9 cellular contexts compared by ENCODE assay signal in genomic region chr12:120102189-120103043, GRCh38. TPM values are rescaled to one million over a fixed set of nuclear protein-coding genes. Genes with fewer than 3 reads are reported as not detected.
A peak's percentile ranks its signal among the peaks of the same experiment; 100 is the strongest.
DNase-seq lines count a peak whose midpoint lies in the region; ATAC-seq and TF ChIP-seq lines count a peak whose summit lies in the region.
"Had no signal": no experiment of that assay in that cellular context is flagged by ENCODE, and none has a peak within 500 bp of the region (broad histone marks: within the 10 kb centered on the region; RNA-seq: fewer than 3 reads in every experiment).

No MANE protein-coding gene starts in this region.

- no peaks in the 10 kb centered on the region for H3K27me3 Mint-ChIP-seq in CD8-positive, alpha-beta T cell (ENCODE audit: low read depth)
- no peaks in the 10 kb centered on the region for H3K27me3 Mint-ChIP-seq in endodermal cell (ENCODE audit: insufficient read depth)
- H3K27me3 Mint-ChIP-seq: activated naive CD4-positive, alpha-beta T cell treated with anti-CD3 and anti-CD28 coated beads, Interleukin-2, amount 50 U/mL, for 24 hours had no signal

- no peak overlapping the region for H3K27ac ChIP-seq in CD8-positive, alpha-beta T cell (ENCODE audit: low read depth, low read length)
- peak overlapping the region; percentile 73; the same call in 1 of the 2 replicates for H3K27ac ChIP-seq in MM.1S (ENCODE audit: low read length)
- H3K27ac ChIP-seq in endodermal cell (ENCODE audit: low read depth, low read length): no peak overlapping the region
- peak overlapping the region; percentile 26 to 42 for H3K27ac ChIP-seq in prostate gland

- CTCF ChIA-PET in CD8-positive, alpha-beta T cell (lab: Charles Lee): no interaction called here

- TF ChIP-seq CTCF in CD8-positive, alpha-beta T cell (IDR thresholded peaks at IDR 0.05): no peak
- TF ChIP-seq CTCF in MM.1S (IDR thresholded peaks at IDR 0.05; ENCODE audit: low read length) (no peak), endodermal cell (conservative IDR thresholded peaks at IDR 0.05) (no peak), prostate gland (IDR thresholded peaks at IDR 0.05) (no peak)

- H3K9me2 ChIP-seq in MM.1S (replicated peaks; ENCODE audit: insufficient read depth, low read length): no peaks in the 10 kb centered on the region

- H3K9me3 Mint-ChIP-seq in CD8-positive, alpha-beta T cell: no peaks in the 10 kb centered on the region
- no peaks in the 10 kb centered on the region for H3K9me3 Mint-ChIP-seq in endodermal cell
- H3K9me3 Mint-ChIP-seq: activated naive CD4-positive, alpha-beta T cell treated with anti-CD3 and anti-CD28 coated beads, Interleukin-2, amount 50 U/mL, for 24 hours had no signal

- peaks cover 75% of the 10 kb centered on the region for H3K36me3 Mint-ChIP-seq in CD8-positive, alpha-beta T cell
- peaks cover 51% of the 10 kb centered on the region for H3K36me3 Mint-ChIP-seq in endodermal cell (ENCODE audit: low read depth)

- intact Hi-C loops in CD8-positive, alpha-beta T cell (cut with DNase I, micrococcal nuclease): no loop called here
- intact Hi-C loops in prostate gland (cut with DNase I): no loop called here

- peak overlapping the region; percentile 22 for H3K27ac Mint-ChIP-seq in CD8-positive, alpha-beta T cell
- H3K27ac Mint-ChIP-seq in endodermal cell: peak overlapping the region; percentile 30

- no peak overlapping the region for H3K9ac ChIP-seq in MM.1S (ENCODE audit: low read length)
- H3K9ac ChIP-seq in endodermal cell (ENCODE audit: extremely low read depth, low read length, poor library complexity, severe bottlenecking): no peak overlapping the region

- no peak overlapping the region for H3K4me3 ChIP-seq in CD8-positive, alpha-beta T cell (ENCODE audit: low read depth, low read length)
- H3K4me3 ChIP-seq in MM.1S (ENCODE audit: low read length) (no peak overlapping the region), endodermal cell (ENCODE audit: low read length) (no peak overlapping the region), prostate gland (no peak overlapping the region)

- peaks cover 76% of the 10 kb centered on the region for H3K79me2 ChIP-seq in MM.1S (ENCODE audit: low read length)

- TF ChIP-seq POLR2A in prostate gland (IDR thresholded peaks at IDR 0.05): no peak

- H3K36me3 ChIP-seq in CD8-positive, alpha-beta T cell (ENCODE audit: insufficient read depth, low read length): peaks cover 48% of the 10 kb centered on the region
- H3K36me3 ChIP-seq in MM.1S (replicated peaks; ENCODE audit: insufficient read depth, low read length) (no peaks in the 10 kb centered on the region; the same call in 1 of the 2 replicates), endodermal cell (ENCODE audit: control insufficient read depth, insufficient read depth, low read length) (peaks cover 36% of the 10 kb centered on the region), prostate gland (peaks cover 0 to 8% of the 10 kb centered on the region in 2 donors)

- H3K4me1 ChIP-seq in CD8-positive, alpha-beta T cell (ENCODE audit: insufficient read depth, low read length): peaks cover 10% of the 10 kb centered on the region
- H3K4me1 ChIP-seq in MM.1S (ENCODE audit: low read length) (peaks cover 15% of the 10 kb centered on the region), endodermal cell (ENCODE audit: control insufficient read depth, insufficient read depth, low read length) (no peaks in the 10 kb centered on the region), prostate gland (replicated peaks) (peaks cover 17% of the 10 kb centered on the region)

- H3K4me2 ChIP-seq in MM.1S (ENCODE audit: low read depth, low read length): peak overlapping the region; percentile 73

- H3K4me3 Mint-ChIP-seq in CD8-positive, alpha-beta T cell: no peak overlapping the region
- no peak overlapping the region for H3K4me3 Mint-ChIP-seq in endodermal cell

- H3F3A ChIP-seq in MM.1S (ENCODE audit: insufficient read depth, low read length): peaks cover 5% of the 10 kb centered on the region; the same call in 1 of the 2 replicates

- no peaks in the 10 kb centered on the region for H3K27me3 ChIP-seq in CD8-positive, alpha-beta T cell (ENCODE audit: insufficient read depth, low read length)
- H3K27me3 ChIP-seq in MM.1S (replicated peaks; ENCODE audit: insufficient read depth, low read length) (no peaks in the 10 kb centered on the region), endodermal cell (ENCODE audit: control insufficient read depth, insufficient read depth, low read length, poor library complexity, severe bottlenecking) (no peaks in the 10 kb centered on the region), prostate gland (replicated peaks; ENCODE audit: insufficient read depth) (no peaks in the 10 kb centered on the region)

- ATAC-seq in CD8-positive, alpha-beta T cell: no peak
- no peak for ATAC-seq in HG02884 (IDR thresholded peaks at IDR 0.05; ENCODE audit: unreplicated experiment)

- 92 to 95% methylated on average over 17 to 30 of the region's 30 CpGs for WGBS in endodermal cell (ENCODE audit: insufficient coverage in 1 of 2, insufficient read length in 1 of 2), 2 experiments
- 74% methylated on average over 29 of the region's 30 CpGs for WGBS in prostate gland

- H3K4me1 Mint-ChIP-seq in CD8-positive, alpha-beta T cell (ENCODE audit: low read depth): peaks cover 31% of the 10 kb centered on the region
- peaks cover 5% of the 10 kb centered on the region for H3K4me1 Mint-ChIP-seq in endodermal cell

- POLR2A ChIA-PET in CD8-positive, alpha-beta T cell (lab: Charles Lee): interaction anchor here (0.9 to 1.6 kb wide), 3 partner anchors 11 to 14 kb away, joined by 3 read pairs; partner anchors contain the start of gene RAB35

- no peaks in the 10 kb centered on the region for H3K9me3 ChIP-seq in CD8-positive, alpha-beta T cell (ENCODE audit: low read length)
- H3K9me3 ChIP-seq in MM.1S (replicated peaks; ENCODE audit: insufficient read depth, low read length) (no peaks in the 10 kb centered on the region), endodermal cell (ENCODE audit: control insufficient read depth, low read length) (no peaks in the 10 kb centered on the region), prostate gland (no peaks in the 10 kb centered on the region)

- no peaks in the 10 kb centered on the region for H4K20me1 ChIP-seq in MM.1S (ENCODE audit: insufficient read depth, low read length)

- no peak for DNase-seq in CD8-positive, alpha-beta T cell
- DNase-seq in MM.1S: no peak
- DNase-seq in endodermal cell: no peak
- no peak for DNase-seq in prostate gland (ENCODE audit: low spot score)
- no peak for DNase-seq in COR-L47 (lab: John Stamatoyannopoulos, UW)
- no peak for DNase-seq in stimulated activated naive CD4-positive, alpha-beta T cell treated with Interleukin-2 at 50 U/mL for 16 hours (lab: John Stamatoyannopoulos, UW)
- DNase-seq: SW 1271 had no signal

- H2AFZ ChIP-seq in MM.1S (ENCODE audit: low read length): no peak overlapping the region

RNA-seq across cellular contexts. Expression of gene RAB35, which starts 14.1 kb away (rescaled TPM):
- 10 to 100 TPM; 61.6 to 63.7 TPM for total RNA-seq in CD8-positive, alpha-beta T cell
- total RNA-seq in endodermal cell: 10 to 100 TPM; 32.4 to 36.6 TPM
- 25.7 TPM for polyA plus RNA-seq in endodermal cell (2013, experiment 1 of 2)
- 28.0 TPM for polyA plus RNA-seq in endodermal cell (2013, experiment 2 of 2)
- 10 to 100 TPM; 26.6 to 41.1 TPM for total RNA-seq in prostate gland

Comparison
In these comparisons a context has a peak if more than half of its experiments do, and no peak if none do; other contexts are left out.
1. H3K27ac ChIP-seq: peak in MM.1S (single experiment) and prostate gland (2 of 2); none in CD8-positive, alpha-beta T cell (single experiment) and endodermal cell (single experiment).